8 cellular contexts compared by ENCODE assay signal in the genomic region with DNA sequence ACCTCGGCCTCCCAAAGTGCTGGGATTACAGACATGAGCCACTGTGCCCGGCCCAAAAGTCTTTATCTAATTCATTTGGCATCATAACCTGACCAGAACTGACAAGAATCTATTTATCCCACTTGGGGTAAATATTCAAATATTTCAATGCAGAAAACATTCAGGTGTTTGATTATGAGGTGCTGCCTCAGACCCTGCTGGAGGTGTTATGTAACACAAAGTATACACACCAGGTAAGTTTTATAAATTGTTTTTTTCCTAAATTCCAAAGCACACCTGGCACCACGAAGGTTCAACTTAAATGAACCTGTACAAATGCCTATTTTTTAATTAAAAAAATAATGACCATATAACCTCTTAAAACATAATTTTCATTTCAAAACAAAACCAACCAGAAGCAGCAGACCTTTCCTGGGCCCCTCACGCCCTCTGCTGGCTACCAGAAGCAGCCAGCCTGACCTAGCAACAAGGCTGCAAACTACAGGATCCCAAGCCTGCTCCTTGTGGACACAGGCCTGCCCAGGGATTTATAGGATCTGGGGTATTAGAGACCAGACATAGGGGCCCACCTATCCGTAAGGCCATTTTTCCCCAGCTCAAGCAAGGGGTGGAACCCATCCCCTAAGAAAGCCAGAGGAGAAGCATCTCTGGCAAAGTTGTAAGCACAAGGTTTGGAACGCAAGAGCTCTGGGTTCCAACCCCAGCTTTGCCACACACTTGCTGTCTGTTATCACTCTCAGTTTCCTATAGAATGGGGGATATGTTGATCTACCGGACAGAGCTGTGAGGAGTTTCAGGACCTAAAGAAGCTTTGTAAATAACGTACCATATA. TPM values are rescaled to one million over a fixed set of nuclear protein-coding genes. Genes with fewer than 3 reads are reported as not detected.
DNase-seq lines count a peak whose midpoint lies in the region; ATAC-seq, FAIRE-seq and TF ChIP-seq lines count a peak whose summit lies in the region.

No MANE protein-coding gene starts in this region.

- no peaks in the 10 kb centered on the region for H3K27me3 ChIP-seq in GM23338 (ENCODE audit: insufficient read depth)

- H3K4me1 Mint-ChIP-seq in GM23338: peaks cover 19% of the 10 kb centered on the region

- peaks cover 4% of the 10 kb centered on the region for H3K27me3 Mint-ChIP-seq in GM23338 (ENCODE audit: insufficient read depth, low read depth, poor library complexity)

- H3F3A ChIP-seq in GM23338 (replicated peaks; ENCODE audit: low read depth): no peaks in the 10 kb centered on the region

- no peaks in the 10 kb centered on the region for H3K36me3 ChIP-seq in GM23338 (ENCODE audit: insufficient read depth)

- H3K27ac Mint-ChIP-seq in GM23338: peak overlapping the region; percentile 48; the same call in 1 of the 2 replicates

- FAIRE-seq in D721Med (lab: Jason Lieb, UNC): peak; percentile 11

- peak; percentile 23 for DNase-seq in D721Med (ENCODE audit: insufficient read length, low spot score)
- peak; percentile 82 for DNase-seq in GM23338 (ENCODE audit: low spot score)
- peak; percentile 50 for DNase-seq in RPMI7951 (ENCODE audit: low read depth)
- DNase-seq in amniotic stem cell (lab: John Stamatoyannopoulos, UW): peak; percentile 5
- peak; percentile 71 for DNase-seq in hepatic stellate cell (ENCODE audit: low spot score)
- peak; percentile 31 to 39 for DNase-seq in stimulated activated CD4-positive, alpha-beta T cell treated with anti-CD3 and anti-CD28 coated beads, Interleukin-1b, Interleukin-23, amount 100 ng/mL, for 4 hours (ENCODE audit: low read depth in 2 of 2)
- no peak for DNase-seq in NCI-H226

- H3K79me2 ChIP-seq in GM23338 (replicated peaks; ENCODE audit: insufficient read depth): peaks cover 38% of the 10 kb centered on the region

- ATAC-seq in GM23338 (peak; percentile 96), GM18907 (IDR thresholded peaks at IDR 0.05; ENCODE audit: unreplicated experiment) (no peak)

- H3K9me2 ChIP-seq in GM23338 (ENCODE audit: insufficient read depth): no peaks in the 10 kb centered on the region

- no peak overlapping the region for H3K27ac ChIP-seq in GM23338 (ENCODE audit: low read depth)

- no peaks in the 10 kb centered on the region; the same call in 1 of the 2 replicates for H4K20me1 ChIP-seq in GM23338 (replicated peaks; ENCODE audit: insufficient read depth)

- no peak overlapping the region for H2AFZ ChIP-seq in GM23338

- no peak overlapping the region for H3K4me3 Mint-ChIP-seq in GM23338

- no peaks in the 10 kb centered on the region; the same call in 2 of the 3 replicates for H3K9me3 Mint-ChIP-seq in GM23338

- no peaks in the 10 kb centered on the region for H3K4me1 ChIP-seq in GM23338 (ENCODE audit: insufficient read depth)

- H3K4me3 ChIP-seq in GM23338: no peak overlapping the region

- TF ChIP-seq CTCF in D721Med (IDR thresholded peaks at IDR 0.05; ENCODE audit: insufficient read depth, missing control alignments) (peak; percentile 61), GM23338 (conservative IDR thresholded peaks at IDR 0.05; ENCODE audit: low read depth in 2 of 2) (peak; percentile 78 to 79)

- peaks cover 26% of the 10 kb centered on the region for H3K36me3 Mint-ChIP-seq in GM23338 (ENCODE audit: low read depth)

- no peak overlapping the region for H3K4me2 ChIP-seq in GM23338

TF ChIP-seq in GM23338, 12 proteins besides CTCF, POLR2A, EP300 and RAD21:
- no peak for TF ChIP-seq EZH2 (IDR thresholded peaks at IDR 0.05; ENCODE audit: low read depth, unreplicated experiment)
- TF ChIP-seq POLR2AphosphoS5 (IDR thresholded peaks at IDR 0.05; ENCODE audit: low read depth): no peak
- TF ChIP-seq, protein P1, sequence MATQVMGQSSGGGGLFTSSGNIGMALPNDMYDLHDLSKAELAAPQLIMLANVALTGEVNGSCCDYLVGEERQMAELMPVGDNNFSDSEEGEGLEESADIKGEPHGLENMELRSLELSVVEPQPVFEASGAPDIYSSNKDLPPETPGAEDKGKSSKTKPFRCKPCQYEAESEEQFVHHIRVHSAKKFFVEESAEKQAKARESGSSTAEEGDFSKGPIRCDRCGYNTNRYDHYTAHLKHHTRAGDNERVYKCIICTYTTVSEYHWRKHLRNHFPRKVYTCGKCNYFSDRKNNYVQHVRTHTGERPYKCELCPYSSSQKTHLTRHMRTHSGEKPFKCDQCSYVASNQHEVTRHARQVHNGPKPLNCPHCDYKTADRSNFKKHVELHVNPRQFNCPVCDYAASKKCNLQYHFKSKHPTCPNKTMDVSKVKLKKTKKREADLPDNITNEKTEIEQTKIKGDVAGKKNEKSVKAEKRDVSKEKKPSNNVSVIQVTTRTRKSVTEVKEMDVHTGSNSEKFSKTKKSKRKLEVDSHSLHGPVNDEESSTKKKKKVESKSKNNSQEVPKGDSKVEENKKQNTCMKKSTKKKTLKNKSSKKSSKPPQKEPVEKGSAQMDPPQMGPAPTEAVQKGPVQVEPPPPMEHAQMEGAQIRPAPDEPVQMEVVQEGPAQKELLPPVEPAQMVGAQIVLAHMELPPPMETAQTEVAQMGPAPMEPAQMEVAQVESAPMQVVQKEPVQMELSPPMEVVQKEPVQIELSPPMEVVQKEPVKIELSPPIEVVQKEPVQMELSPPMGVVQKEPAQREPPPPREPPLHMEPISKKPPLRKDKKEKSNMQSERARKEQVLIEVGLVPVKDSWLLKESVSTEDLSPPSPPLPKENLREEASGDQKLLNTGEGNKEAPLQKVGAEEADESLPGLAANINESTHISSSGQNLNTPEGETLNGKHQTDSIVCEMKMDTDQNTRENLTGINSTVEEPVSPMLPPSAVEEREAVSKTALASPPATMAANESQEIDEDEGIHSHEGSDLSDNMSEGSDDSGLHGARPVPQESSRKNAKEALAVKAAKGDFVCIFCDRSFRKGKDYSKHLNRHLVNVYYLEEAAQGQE (IDR thresholded peaks at IDR 0.05; ENCODE audit: unreplicated experiment): no peak
- TF ChIP-seq, protein P2, sequence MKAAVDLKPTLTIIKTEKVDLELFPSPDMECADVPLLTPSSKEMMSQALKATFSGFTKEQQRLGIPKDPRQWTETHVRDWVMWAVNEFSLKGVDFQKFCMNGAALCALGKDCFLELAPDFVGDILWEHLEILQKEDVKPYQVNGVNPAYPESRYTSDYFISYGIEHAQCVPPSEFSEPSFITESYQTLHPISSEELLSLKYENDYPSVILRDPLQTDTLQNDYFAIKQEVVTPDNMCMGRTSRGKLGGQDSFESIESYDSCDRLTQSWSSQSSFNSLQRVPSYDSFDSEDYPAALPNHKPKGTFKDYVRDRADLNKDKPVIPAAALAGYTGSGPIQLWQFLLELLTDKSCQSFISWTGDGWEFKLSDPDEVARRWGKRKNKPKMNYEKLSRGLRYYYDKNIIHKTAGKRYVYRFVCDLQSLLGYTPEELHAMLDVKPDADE (IDR thresholded peaks at IDR 0.05): no peak

RNA-seq across cellular contexts. Expression of a gene that starts 11.7 kb away (rescaled TPM):
- 45.4 and 56.5 TPM in 2 replicates for total RNA-seq in GM23338 (2014; rRNA removed; shearing (Covaris generic))
- 23.5 and 28.7 TPM in 2 replicates for polyA plus RNA-seq in GM23338 (2016; fragmentation: Nextera tagmentation; extraction: Ambion mirVana)
- total RNA-seq in RPMI7951 (2014; rRNA removed; shearing (Covaris generic)): 24.6 and 28.7 TPM in 2 replicates

RNA-seq across cellular contexts. Expression of a gene that starts 25.9 kb away (rescaled TPM):
- 5.3 and 5.6 TPM in 2 replicates for total RNA-seq in GM23338 (2014; rRNA removed; shearing (Covaris generic))
- polyA plus RNA-seq in GM23338 (2016; fragmentation: Nextera tagmentation; extraction: Ambion mirVana): 2.7 and 3.2 TPM in 2 replicates
- total RNA-seq in RPMI7951 (2014; rRNA removed; shearing (Covaris generic)): 0.59 and 1.4 TPM in 2 replicates

RNA-seq across cellular contexts. Expression of a gene that starts 26.9 kb away (rescaled TPM):
- total RNA-seq in GM23338 (2014; rRNA removed; shearing (Covaris generic)): 336 and 359 TPM in 2 replicates
- 232 and 237 TPM in 2 replicates for polyA plus RNA-seq in GM23338 (2016; fragmentation: Nextera tagmentation; extraction: Ambion mirVana)
- total RNA-seq in RPMI7951 (2014; rRNA removed; shearing (Covaris generic)): 21.3 and 22.0 TPM in 2 replicates

RNA-seq across cellular contexts. Expression of a gene that starts 34.3 kb away (rescaled TPM):
- total RNA-seq in GM23338 (2014; rRNA removed; shearing (Covaris generic)): 16.4 and 17.7 TPM in 2 replicates
- 13.0 and 20.6 TPM in 2 replicates for polyA plus RNA-seq in GM23338 (2016; fragmentation: Nextera tagmentation; extraction: Ambion mirVana)
- total RNA-seq in RPMI7951 (2014; rRNA removed; shearing (Covaris generic)): 29.9 and 40.6 TPM in 2 replicates

RNA-seq across cellular contexts. Expression of a gene that starts 48.0 kb away (rescaled TPM):
- 53.2 and 63.4 TPM in 2 replicates for total RNA-seq in GM23338 (2014; rRNA removed; shearing (Covaris generic))
- 121 and 130 TPM in 2 replicates for polyA plus RNA-seq in GM23338 (2016; fragmentation: Nextera tagmentation; extraction: Ambion mirVana)
- total RNA-seq in RPMI7951 (2014; rRNA removed; shearing (Covaris generic)): 74.1 and 75.8 TPM in 2 replicates

Comparison
In these comparisons a context has a peak if more than half of its experiments do, and no peak if none do; other contexts are left out.
1. RNA of a gene that starts 26.9 kb away (total RNA-seq): 336 to 359 TPM in GM23338; 21.3 to 22.0 TPM in RPMI7951; every median in the first group is over 10 times any median in the second.